Comparison of ENCODE assay signal across 24 cellular contexts in the genomic region with DNA sequence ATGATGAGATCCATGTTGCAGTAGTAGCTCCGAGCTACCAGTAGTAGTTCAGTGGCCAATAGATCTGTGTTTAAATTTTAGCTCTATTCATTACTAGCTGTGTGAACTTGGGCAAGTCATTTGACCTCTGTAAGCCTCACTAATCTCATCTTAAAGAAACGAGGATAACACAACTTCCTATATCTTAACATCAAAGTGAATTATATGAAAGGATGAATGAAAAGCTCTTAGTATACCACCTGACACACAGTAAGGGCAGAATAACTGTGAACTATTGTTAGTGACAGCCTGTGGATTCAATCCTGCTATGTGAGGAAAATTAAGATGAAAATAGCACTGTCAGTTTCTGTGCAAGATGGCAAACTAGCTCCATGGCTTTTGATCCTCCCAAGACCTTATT.
DNase-seq lines count a peak whose midpoint lies in the region; ATAC-seq, FAIRE-seq and TF ChIP-seq lines count a peak whose summit lies in the region.
"Had no signal": no experiment of that assay in that cellular context is flagged by ENCODE, and none has a peak within 500 bp of the region (broad histone marks: within the 10 kb centered on the region; RNA-seq: fewer than 3 reads in every experiment).

No MANE protein-coding gene starts in this region.

- peaks cover 84% of the 10 kb centered on the region for H3K4me1 ChIP-seq in Karpas-422 (ENCODE audit: low read length)
- H3K4me1 ChIP-seq: BE2C had no signal

- no peak overlapping the region for H2AFZ ChIP-seq in Karpas-422 (ENCODE audit: low read length)

- H3K27me3 ChIP-seq in Karpas-422 (ENCODE audit: low read length): no peaks in the 10 kb centered on the region
- H3K27me3 ChIP-seq: BE2C; BLaER1 treated with 17β-estradiol and CSF1 and Interleukin-3, amounts not matched to agents 10 nM and 100 nM had no signal

- no peak overlapping the region for H3K4me3 ChIP-seq in Karpas-422 (ENCODE audit: low read length)
- H3K4me3 ChIP-seq: BLaER1 treated with 17β-estradiol and CSF1 and Interleukin-3, amounts not matched to agents 10 nM and 100 nM; HAP-1 had no signal

- no peaks in the 10 kb centered on the region for H3K9me3 ChIP-seq in Karpas-422 (ENCODE audit: low read length)
- H3K9me3 ChIP-seq: BE2C had no signal

- H3K9me2 ChIP-seq in Karpas-422 (replicated peaks; ENCODE audit: insufficient read depth, low read length): no peaks in the 10 kb centered on the region

- ATAC-seq in GM21529 (IDR thresholded peaks at IDR 0.05; ENCODE audit: unreplicated experiment): no peak

- H3K36me3 ChIP-seq in Karpas-422 (ENCODE audit: insufficient read depth, low read length): no peaks in the 10 kb centered on the region
- H3K36me3 ChIP-seq: BE2C; BLaER1 treated with 17β-estradiol and CSF1 and Interleukin-3, amounts not matched to agents 10 nM and 100 nM; HAP-1 had no signal

- TF ChIP-seq CTCF in D721Med (IDR thresholded peaks at IDR 0.05; ENCODE audit: insufficient read depth, missing control alignments): no peak

- H3K4me2 ChIP-seq in Karpas-422 (ENCODE audit: low read depth, low read length, poor library complexity, severe bottlenecking): peak overlapping the region; percentile 34
- H3K4me2 ChIP-seq: BLaER1 treated with 17β-estradiol and CSF1 and Interleukin-3, amounts not matched to agents 10 nM and 100 nM had no signal

- DNase-seq in D721Med (ENCODE audit: insufficient read length, low spot score): no peak
- DNase-seq in Karpas-422: peak; percentile 61
- peak; percentile 85 for DNase-seq in SK-MEL-5 (ENCODE audit: low read depth, low spot score)
- no peak for DNase-seq in epithelial cell of prostate (ENCODE audit: low read depth, low spot score)
- no peak for DNase-seq in stimulated activated CD4-positive, alpha-beta T cell treated with anti-CD3 and anti-CD28 coated beads, Interleukin-15, amount 100 ng/mL, for 24 hours
- no peak for DNase-seq in A172 (ENCODE audit: low spot score)
- DNase-seq in hepatic stellate cell (ENCODE audit: low spot score): no peak
- DNase-seq: ACHN; AML-193; BE2C; CD4-positive, alpha-beta T cell; CD8-positive, alpha-beta memory T cell; COR-L47; DMS 273 treated with DMSO at 0.1 percent for 48 hours; DMS79; GF-D8; GOT3 had no signal

- FAIRE-seq in D721Med (lab: Jason Lieb, UNC): peak; percentile 89
- FAIRE-seq: A204.1, GM12891, GM18507, H54 had no signal

- no peaks in the 10 kb centered on the region for H4K20me1 ChIP-seq in Karpas-422 (ENCODE audit: insufficient read depth, low read depth, low read length)
- H4K20me1 ChIP-seq: BLaER1 treated with 17β-estradiol and CSF1 and Interleukin-3, amounts not matched to agents 10 nM and 100 nM had no signal

- H3K27ac ChIP-seq in Karpas-422 (ENCODE audit: low read length) (peak overlapping the region; percentile 100), epithelial cell of prostate (peak overlapping the region; percentile 96)
- H3K27ac ChIP-seq: BLaER1 treated with 17β-estradiol and CSF1 and Interleukin-3, amounts not matched to agents 10 nM and 100 nM had no signal

- in situ Hi-C loops in SK-MEL-5 (cut with HindIII; ENCODE audit: low pct_unique_long_range_greater_than_20kb, low sequenced_read_pairs): no loop called here

- H3K79me2 ChIP-seq in Karpas-422 (ENCODE audit: low read length): no peaks in the 10 kb centered on the region

- peak overlapping the region; percentile 36 for H3K9ac ChIP-seq in Karpas-422 (ENCODE audit: low read length)
- H3K9ac ChIP-seq: BLaER1 treated with 17β-estradiol and CSF1 and Interleukin-3, amounts not matched to agents 10 nM and 100 nM had no signal

Comparison
In these comparisons a context has a peak if more than half of its experiments do, and no peak if none do; other contexts are left out.
1. DNase-seq: peak in Karpas-422 (single experiment) and SK-MEL-5 (single experiment); none in D721Med (single experiment), epithelial cell of prostate (single experiment), stimulated activated CD4-positive, alpha-beta T cell treated with anti-CD3 and anti-CD28 coated beads, Interleukin-15, amount 100 ng/mL, for 24 hours (single experiment), A172 (single experiment) and hepatic stellate cell (single experiment).